ENCODE assay signal across 34 cellular contexts in genomic region chr5:106324356-106324755, GRCh38.
"Had no signal": no experiment of that assay in that cellular context is flagged by ENCODE, and none has a peak within 500 bp of the region (broad histone marks: within the 10 kb centered on the region; RNA-seq: fewer than 3 reads in every experiment).

No MANE protein-coding gene starts in this region.

- H3K4me3 ChIP-seq: MG63 had no signal

- H3K36me3 ChIP-seq: MG63 had no signal

- H3K27me3 ChIP-seq: MG63 had no signal

- DNase-seq: Karpas-422, Kasumi-1, MG63, MM.1S, MV-4-11, NCI-H1048, NCI-H1092, NCI-H1092 treated with DMSO at 0.1 percent for 48 hours, NCI-H1105, NCI-H1105 treated with DMSO at 0.1 percent for 48 hours, NCI-H1417, NCI-H1417 treated with DMSO at 0.1 percent for 48 hours, NCI-H1436, NCI-H1436 treated with DMSO at 0.1 percent for 48 hours, NCI-H146, NCI-H1694, NCI-H1694 treated with DMSO at 0.1 percent for 48 hours, NCI-H187, NCI-H187 treated with DMSO at 0.1 percent for 48 hours, NCI-H1930, NCI-H2029, NCI-H2029 treated with DMSO at 0.1 percent for 48 hours, NCI-H2081, NCI-H2081 treated with DMSO at 0.1 percent for 48 hours, NCI-H2107, NCI-H2171, NCI-H2171 treated with DMSO at 0.1 percent for 48 hours, NCI-H2227 treated with DMSO at 0.1 percent for 48 hours, NCI-H226, NCI-H345, NCI-H446, NCI-H446 treated with DMSO at 0.1 percent for 48 hours, NCI-H510A, NCI-H510A treated with DMSO at 0.1 percent for 48 hours had no signal

- H3K9me3 ChIP-seq: MG63 had no signal
